In genomic region chr17:4939804-4940624, GRCh38 we compare ENCODE assay signal across 1 cellular context.
TF ChIP-seq lines count a peak whose summit lies in the region.

TSS of gene RNF167 (plus strand) at chr17:4940268. CDS start at chr17:4940910, 642 bp downstream.
A gene with protein sequence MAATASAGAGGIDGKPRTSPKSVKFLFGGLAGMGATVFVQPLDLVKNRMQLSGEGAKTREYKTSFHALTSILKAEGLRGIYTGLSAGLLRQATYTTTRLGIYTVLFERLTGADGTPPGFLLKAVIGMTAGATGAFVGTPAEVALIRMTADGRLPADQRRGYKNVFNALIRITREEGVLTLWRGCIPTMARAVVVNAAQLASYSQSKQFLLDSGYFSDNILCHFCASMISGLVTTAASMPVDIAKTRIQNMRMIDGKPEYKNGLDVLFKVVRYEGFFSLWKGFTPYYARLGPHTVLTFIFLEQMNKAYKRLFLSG (minus strand): TSS chr17:4940046. CDS start chr17:4939910, 136 bp downstream.

TF ChIP-seq in WTC11, 78 proteins besides CTCF, POLR2A, EP300 and RAD21 (continued from another document):
- TF ChIP-seq, protein P1, sequence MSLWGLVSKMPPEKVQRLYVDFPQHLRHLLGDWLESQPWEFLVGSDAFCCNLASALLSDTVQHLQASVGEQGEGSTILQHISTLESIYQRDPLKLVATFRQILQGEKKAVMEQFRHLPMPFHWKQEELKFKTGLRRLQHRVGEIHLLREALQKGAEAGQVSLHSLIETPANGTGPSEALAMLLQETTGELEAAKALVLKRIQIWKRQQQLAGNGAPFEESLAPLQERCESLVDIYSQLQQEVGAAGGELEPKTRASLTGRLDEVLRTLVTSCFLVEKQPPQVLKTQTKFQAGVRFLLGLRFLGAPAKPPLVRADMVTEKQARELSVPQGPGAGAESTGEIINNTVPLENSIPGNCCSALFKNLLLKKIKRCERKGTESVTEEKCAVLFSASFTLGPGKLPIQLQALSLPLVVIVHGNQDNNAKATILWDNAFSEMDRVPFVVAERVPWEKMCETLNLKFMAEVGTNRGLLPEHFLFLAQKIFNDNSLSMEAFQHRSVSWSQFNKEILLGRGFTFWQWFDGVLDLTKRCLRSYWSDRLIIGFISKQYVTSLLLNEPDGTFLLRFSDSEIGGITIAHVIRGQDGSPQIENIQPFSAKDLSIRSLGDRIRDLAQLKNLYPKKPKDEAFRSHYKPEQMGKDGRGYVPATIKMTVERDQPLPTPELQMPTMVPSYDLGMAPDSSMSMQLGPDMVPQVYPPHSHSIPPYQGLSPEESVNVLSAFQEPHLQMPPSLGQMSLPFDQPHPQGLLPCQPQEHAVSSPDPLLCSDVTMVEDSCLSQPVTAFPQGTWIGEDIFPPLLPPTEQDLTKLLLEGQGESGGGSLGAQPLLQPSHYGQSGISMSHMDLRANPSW (CRISPR knock-in tag; conservative IDR thresholded peaks at IDR 0.05; ENCODE audit: low read depth) = no peak
- no peak for TF ChIP-seq MLX (CRISPR knock-in tag; IDR thresholded peaks at IDR 0.05)
- TF ChIP-seq TP53 (CRISPR knock-in tag; IDR thresholded peaks at IDR 0.05) = no peak
- TF ChIP-seq PRRX2 (CRISPR knock-in tag; IDR thresholded peaks at IDR 0.05) = no peak
- TF ChIP-seq, protein P2, sequence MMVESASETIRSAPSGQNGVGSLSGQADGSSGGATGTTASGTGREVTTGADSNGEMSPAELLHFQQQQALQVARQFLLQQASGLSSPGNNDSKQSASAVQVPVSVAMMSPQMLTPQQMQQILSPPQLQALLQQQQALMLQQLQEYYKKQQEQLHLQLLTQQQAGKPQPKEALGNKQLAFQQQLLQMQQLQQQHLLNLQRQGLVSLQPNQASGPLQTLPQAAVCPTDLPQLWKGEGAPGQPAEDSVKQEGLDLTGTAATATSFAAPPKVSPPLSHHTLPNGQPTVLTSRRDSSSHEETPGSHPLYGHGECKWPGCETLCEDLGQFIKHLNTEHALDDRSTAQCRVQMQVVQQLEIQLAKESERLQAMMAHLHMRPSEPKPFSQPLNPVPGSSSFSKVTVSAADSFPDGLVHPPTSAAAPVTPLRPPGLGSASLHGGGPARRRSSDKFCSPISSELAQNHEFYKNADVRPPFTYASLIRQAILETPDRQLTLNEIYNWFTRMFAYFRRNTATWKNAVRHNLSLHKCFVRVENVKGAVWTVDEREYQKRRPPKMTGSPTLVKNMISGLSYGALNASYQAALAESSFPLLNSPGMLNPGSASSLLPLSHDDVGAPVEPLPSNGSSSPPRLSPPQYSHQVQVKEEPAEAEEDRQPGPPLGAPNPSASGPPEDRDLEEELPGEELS (CRISPR knock-in tag; IDR thresholded peaks at IDR 0.05) = no peak; the same call in 1 of the 2 replicates
- TF ChIP-seq ZNF671 (CRISPR knock-in tag; IDR thresholded peaks at IDR 0.05) = no peak
- peak; percentile 64; the same call in 1 of the 2 replicates for TF ChIP-seq FOXP1 (CRISPR knock-in tag; IDR thresholded peaks at IDR 0.05; ENCODE audit: borderline replicate concordance)
- peak; percentile 71 for TF ChIP-seq SP1 (CRISPR knock-in tag; conservative IDR thresholded peaks at IDR 0.05)
- no peak for TF ChIP-seq MXD4 (CRISPR knock-in tag; IDR thresholded peaks at IDR 0.05; ENCODE audit: borderline replicate concordance)
- no peak for TF ChIP-seq ZNF138 (CRISPR knock-in tag; conservative IDR thresholded peaks at IDR 0.05)
- TF ChIP-seq IRF1 (CRISPR knock-in tag; IDR thresholded peaks at IDR 0.05) = peak; percentile 43; the same call in 1 of the 2 replicates
- no peak for TF ChIP-seq ZNF423 (CRISPR knock-in tag; IDR thresholded peaks at IDR 0.05)
- no peak for TF ChIP-seq NR1H2 (CRISPR knock-in tag; IDR thresholded peaks at IDR 0.05)
- TF ChIP-seq, protein P3, sequence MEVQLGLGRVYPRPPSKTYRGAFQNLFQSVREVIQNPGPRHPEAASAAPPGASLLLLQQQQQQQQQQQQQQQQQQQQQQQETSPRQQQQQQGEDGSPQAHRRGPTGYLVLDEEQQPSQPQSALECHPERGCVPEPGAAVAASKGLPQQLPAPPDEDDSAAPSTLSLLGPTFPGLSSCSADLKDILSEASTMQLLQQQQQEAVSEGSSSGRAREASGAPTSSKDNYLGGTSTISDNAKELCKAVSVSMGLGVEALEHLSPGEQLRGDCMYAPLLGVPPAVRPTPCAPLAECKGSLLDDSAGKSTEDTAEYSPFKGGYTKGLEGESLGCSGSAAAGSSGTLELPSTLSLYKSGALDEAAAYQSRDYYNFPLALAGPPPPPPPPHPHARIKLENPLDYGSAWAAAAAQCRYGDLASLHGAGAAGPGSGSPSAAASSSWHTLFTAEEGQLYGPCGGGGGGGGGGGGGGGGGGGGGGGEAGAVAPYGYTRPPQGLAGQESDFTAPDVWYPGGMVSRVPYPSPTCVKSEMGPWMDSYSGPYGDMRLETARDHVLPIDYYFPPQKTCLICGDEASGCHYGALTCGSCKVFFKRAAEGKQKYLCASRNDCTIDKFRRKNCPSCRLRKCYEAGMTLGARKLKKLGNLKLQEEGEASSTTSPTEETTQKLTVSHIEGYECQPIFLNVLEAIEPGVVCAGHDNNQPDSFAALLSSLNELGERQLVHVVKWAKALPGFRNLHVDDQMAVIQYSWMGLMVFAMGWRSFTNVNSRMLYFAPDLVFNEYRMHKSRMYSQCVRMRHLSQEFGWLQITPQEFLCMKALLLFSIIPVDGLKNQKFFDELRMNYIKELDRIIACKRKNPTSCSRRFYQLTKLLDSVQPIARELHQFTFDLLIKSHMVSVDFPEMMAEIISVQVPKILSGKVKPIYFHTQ (CRISPR knock-in tag; IDR thresholded peaks at IDR 0.05) = no peak
- TF ChIP-seq ZNF396 (CRISPR knock-in tag; IDR thresholded peaks at IDR 0.05; ENCODE audit: borderline replicate concordance) = no peak
- TF ChIP-seq, protein P4, sequence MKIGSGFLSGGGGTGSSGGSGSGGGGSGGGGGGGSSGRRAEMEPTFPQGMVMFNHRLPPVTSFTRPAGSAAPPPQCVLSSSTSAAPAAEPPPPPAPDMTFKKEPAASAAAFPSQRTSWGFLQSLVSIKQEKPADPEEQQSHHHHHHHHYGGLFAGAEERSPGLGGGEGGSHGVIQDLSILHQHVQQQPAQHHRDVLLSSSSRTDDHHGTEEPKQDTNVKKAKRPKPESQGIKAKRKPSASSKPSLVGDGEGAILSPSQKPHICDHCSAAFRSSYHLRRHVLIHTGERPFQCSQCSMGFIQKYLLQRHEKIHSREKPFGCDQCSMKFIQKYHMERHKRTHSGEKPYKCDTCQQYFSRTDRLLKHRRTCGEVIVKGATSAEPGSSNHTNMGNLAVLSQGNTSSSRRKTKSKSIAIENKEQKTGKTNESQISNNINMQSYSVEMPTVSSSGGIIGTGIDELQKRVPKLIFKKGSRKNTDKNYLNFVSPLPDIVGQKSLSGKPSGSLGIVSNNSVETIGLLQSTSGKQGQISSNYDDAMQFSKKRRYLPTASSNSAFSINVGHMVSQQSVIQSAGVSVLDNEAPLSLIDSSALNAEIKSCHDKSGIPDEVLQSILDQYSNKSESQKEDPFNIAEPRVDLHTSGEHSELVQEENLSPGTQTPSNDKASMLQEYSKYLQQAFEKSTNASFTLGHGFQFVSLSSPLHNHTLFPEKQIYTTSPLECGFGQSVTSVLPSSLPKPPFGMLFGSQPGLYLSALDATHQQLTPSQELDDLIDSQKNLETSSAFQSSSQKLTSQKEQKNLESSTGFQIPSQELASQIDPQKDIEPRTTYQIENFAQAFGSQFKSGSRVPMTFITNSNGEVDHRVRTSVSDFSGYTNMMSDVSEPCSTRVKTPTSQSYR (CRISPR knock-in tag; IDR thresholded peaks at IDR 0.05) = no peak
- TF ChIP-seq, protein P5, sequence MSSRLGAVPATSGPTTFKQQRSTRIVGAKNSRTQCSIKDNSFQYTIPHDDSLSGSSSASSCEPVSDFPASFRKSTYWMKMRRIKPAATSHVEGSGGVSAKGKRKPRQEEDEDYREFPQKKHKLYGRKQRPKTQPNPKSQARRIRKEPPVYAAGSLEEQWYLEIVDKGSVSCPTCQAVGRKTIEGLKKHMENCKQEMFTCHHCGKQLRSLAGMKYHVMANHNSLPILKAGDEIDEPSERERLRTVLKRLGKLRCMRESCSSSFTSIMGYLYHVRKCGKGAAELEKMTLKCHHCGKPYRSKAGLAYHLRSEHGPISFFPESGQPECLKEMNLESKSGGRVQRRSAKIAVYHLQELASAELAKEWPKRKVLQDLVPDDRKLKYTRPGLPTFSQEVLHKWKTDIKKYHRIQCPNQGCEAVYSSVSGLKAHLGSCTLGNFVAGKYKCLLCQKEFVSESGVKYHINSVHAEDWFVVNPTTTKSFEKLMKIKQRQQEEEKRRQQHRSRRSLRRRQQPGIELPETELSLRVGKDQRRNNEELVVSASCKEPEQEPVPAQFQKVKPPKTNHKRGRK (CRISPR knock-in tag; IDR thresholded peaks at IDR 0.05; ENCODE audit: borderline replicate concordance) = no peak
- no peak for TF ChIP-seq ZBTB43 (CRISPR knock-in tag; IDR thresholded peaks at IDR 0.05)
- TF ChIP-seq ETV6 (CRISPR knock-in tag; IDR thresholded peaks at IDR 0.05) = no peak
- TF ChIP-seq NFYB (CRISPR knock-in tag; conservative IDR thresholded peaks at IDR 0.05; ENCODE audit: low read depth) = no peak; the same call in 1 of the 2 replicates
- TF ChIP-seq ZNF317 (CRISPR knock-in tag; IDR thresholded peaks at IDR 0.05; ENCODE audit: borderline replicate concordance, low read depth) = no peak; the same call in 1 of the 2 replicates
- TF ChIP-seq ZNF263 (CRISPR knock-in tag; IDR thresholded peaks at IDR 0.05; ENCODE audit: low read depth) = no peak
- TF ChIP-seq SMAD3 (CRISPR knock-in tag; IDR thresholded peaks at IDR 0.05; ENCODE audit: borderline replicate concordance) = no peak
- TF ChIP-seq, protein P6, sequence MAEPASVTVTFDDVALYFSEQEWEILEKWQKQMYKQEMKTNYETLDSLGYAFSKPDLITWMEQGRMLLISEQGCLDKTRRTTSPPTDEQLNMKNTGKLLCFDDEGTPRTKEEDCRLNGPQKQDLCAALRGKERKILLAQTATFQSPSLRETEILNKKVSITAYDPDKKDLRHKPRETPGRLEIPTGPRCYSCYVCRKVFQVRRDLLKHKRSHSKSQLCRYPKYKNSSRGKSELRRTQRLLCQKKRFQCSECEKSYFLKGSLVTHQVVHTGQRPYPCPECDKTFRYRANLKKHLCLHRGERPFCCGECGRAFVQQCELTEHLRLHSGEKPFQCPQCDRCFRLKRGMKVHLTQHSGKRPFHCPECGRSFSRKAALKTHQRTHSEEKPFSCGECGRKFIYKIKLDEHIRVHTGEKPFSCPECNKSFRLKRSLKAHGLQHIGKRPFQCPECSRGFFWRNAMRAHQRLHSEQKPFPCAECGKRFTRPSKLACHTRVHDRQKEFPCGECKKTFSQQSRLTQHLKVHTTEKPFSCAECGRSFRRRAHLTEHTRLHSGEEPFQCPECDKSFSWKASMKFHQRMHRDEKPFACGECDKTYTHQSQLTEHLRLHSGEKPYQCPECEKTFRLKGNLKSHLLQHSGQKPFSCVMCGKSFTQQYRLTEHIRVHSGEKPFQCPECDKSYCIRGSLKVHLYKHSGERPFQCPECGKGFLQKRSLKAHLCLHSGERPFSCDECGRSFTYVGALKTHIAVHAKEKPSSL (CRISPR knock-in tag; conservative IDR thresholded peaks at IDR 0.05) = no peak
- no peak for TF ChIP-seq KAT7 (CRISPR knock-in tag; IDR thresholded peaks at IDR 0.05; ENCODE audit: borderline replicate concordance)
- no peak for TF ChIP-seq CBFB (CRISPR knock-in tag; IDR thresholded peaks at IDR 0.05; ENCODE audit: low read depth)
- TF ChIP-seq FOXK1 (CRISPR knock-in tag; IDR thresholded peaks at IDR 0.05) = peak; percentile 69; the same call in 1 of the 2 replicates
- no peak for TF ChIP-seq RELA (CRISPR knock-in tag; IDR thresholded peaks at IDR 0.05; ENCODE audit: borderline replicate concordance)
- TF ChIP-seq, protein P7, sequence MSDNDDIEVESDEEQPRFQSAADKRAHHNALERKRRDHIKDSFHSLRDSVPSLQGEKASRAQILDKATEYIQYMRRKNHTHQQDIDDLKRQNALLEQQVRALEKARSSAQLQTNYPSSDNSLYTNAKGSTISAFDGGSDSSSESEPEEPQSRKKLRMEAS (CRISPR knock-in tag; IDR thresholded peaks at IDR 0.05) = peak; percentile 69; the same call in 1 of the 2 replicates
- TF ChIP-seq NFE2L1 (CRISPR knock-in tag; IDR thresholded peaks at IDR 0.05) = no peak
- TF ChIP-seq PREB (CRISPR knock-in tag; IDR thresholded peaks at IDR 0.05; ENCODE audit: borderline replicate concordance) = no peak
- 0 out of 2 replicates have a peak, but pooled peaks have one; percentile 26 for TF ChIP-seq TEAD1 (CRISPR knock-in tag; IDR thresholded peaks at IDR 0.05)
- TF ChIP-seq CREB1 (CRISPR knock-in tag; IDR thresholded peaks at IDR 0.05) = no peak
- TF ChIP-seq, protein P8, sequence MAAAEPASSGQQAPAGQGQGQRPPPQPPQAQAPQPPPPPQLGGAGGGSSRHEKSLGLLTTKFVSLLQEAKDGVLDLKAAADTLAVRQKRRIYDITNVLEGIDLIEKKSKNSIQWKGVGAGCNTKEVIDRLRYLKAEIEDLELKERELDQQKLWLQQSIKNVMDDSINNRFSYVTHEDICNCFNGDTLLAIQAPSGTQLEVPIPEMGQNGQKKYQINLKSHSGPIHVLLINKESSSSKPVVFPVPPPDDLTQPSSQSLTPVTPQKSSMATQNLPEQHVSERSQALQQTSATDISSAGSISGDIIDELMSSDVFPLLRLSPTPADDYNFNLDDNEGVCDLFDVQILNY (CRISPR knock-in tag; IDR thresholded peaks at IDR 0.05) = peak; percentile 95
- no peak for TF ChIP-seq TEAD4 (CRISPR knock-in tag; IDR thresholded peaks at IDR 0.05)
